15 cellular contexts compared by ENCODE assay signal in genomic region chr7:36260481-36260880, GRCh38.
A peak's percentile ranks its signal among the peaks of the same experiment; 100 is the strongest.
DNase-seq lines count a peak whose midpoint lies in the region; ATAC-seq and TF ChIP-seq lines count a peak whose summit lies in the region.
"Had no signal": no experiment of that assay in that cellular context is flagged by ENCODE, and none has a peak within 500 bp of the region (broad histone marks: within the 10 kb centered on the region; RNA-seq: fewer than 3 reads in every experiment).

No MANE protein-coding gene starts in this region.

- no peak overlapping the region for H3K4me3 Mint-ChIP-seq in CD14-positive monocyte
- H3K4me3 Mint-ChIP-seq in brain = no peak overlapping the region
- H3K4me3 Mint-ChIP-seq: activated CD4-positive, alpha-beta T cell treated with anti-CD3 and anti-CD28 coated beads for 36 hours had no signal

- ATAC-seq in GM19043 (IDR thresholded peaks at IDR 0.05; ENCODE audit: low read depth, unreplicated experiment) (peak; percentile 37), HG03095 (IDR thresholded peaks at IDR 0.05; ENCODE audit: unreplicated experiment) (peak; percentile 53), GM21576 (IDR thresholded peaks at IDR 0.05; ENCODE audit: unreplicated experiment) (no peak)
- ATAC-seq: activated CD4-positive, alpha-beta T cell treated with anti-CD3 and anti-CD28 coated beads for 36 hours; pancreas had no signal

- peaks cover 8 to 18% of the 10 kb centered on the region in 2 donors for H3K36me3 Mint-ChIP-seq in CD14-positive monocyte
- peaks cover 21% of the 10 kb centered on the region for H3K36me3 Mint-ChIP-seq in brain

- intact Hi-C loops in CD14-positive monocyte (cut with micrococcal nuclease) = loop anchor here in 1 of 2 donors (5.0 kb wide), 2 partner anchors 53 to 68 kb away; no protein-coding TSS in a partner anchor
- intact Hi-C loops in cardiac septum (cut with DNase I) = no loop called here

- H3K9me3 Mint-ChIP-seq in CD14-positive monocyte (peaks cover 6 to 10% (median 8%) of the 10 kb centered on the region in 7 donors), brain (peaks cover 17 to 25% (median 21%) of the 10 kb centered on the region in 5 experiments)

- H3K27ac Mint-ChIP-seq in CD14-positive monocyte = peak overlapping the region in 6 of 7 donors; percentile 53 to 100 (median 99)
- H3K27ac Mint-ChIP-seq in brain = peak overlapping the region in 3 of 5 experiments; percentile 6 to 80 (median 78)
- H3K27ac Mint-ChIP-seq: activated CD4-positive, alpha-beta T cell treated with anti-CD3 and anti-CD28 coated beads for 36 hours had no signal

- in situ Hi-C loops in ACHN (cut with HindIII; ENCODE audit: low pct_ligation_motif_present, low pct_unique_long_range_greater_than_20kb, low sequenced_read_pairs) = no loop called here

- H3K27me3 Mint-ChIP-seq in CD14-positive monocyte (ENCODE audit: low read depth in 3 of 3) (peaks cover 0 to 2% (median under 1%) of the 10 kb centered on the region in 3 donors), brain (no peaks in the 10 kb centered on the region)
- H3K27me3 Mint-ChIP-seq: activated CD4-positive, alpha-beta T cell treated with anti-CD3 and anti-CD28 coated beads for 36 hours had no signal

- TF ChIP-seq CTCF in CD14-positive monocyte (IDR thresholded peaks at IDR 0.05) (no peak), brain (conservative IDR thresholded peaks at IDR 0.05) (no peak)

- DNase-seq in CD14-positive monocyte (ENCODE audit: low spot score) (no peak), ACHN (no peak), hypothalamus (lab: John Stamatoyannopoulos, UW) (no peak), cardiac septum (ENCODE audit: low spot score) (no peak)
- DNase-seq: activated CD4-positive, alpha-beta T cell treated with anti-CD3 and anti-CD28 coated beads for 36 hours; mesendoderm; MV-4-11; NCI-H226; pancreas; T-helper 2 cell; tibial artery had no signal

- H3K4me1 Mint-ChIP-seq in CD14-positive monocyte (peaks cover 65% of the 10 kb centered on the region), brain (peaks cover 70% of the 10 kb centered on the region)
